Comparison of ENCODE assay signal across 3 cellular contexts in the genomic region with DNA sequence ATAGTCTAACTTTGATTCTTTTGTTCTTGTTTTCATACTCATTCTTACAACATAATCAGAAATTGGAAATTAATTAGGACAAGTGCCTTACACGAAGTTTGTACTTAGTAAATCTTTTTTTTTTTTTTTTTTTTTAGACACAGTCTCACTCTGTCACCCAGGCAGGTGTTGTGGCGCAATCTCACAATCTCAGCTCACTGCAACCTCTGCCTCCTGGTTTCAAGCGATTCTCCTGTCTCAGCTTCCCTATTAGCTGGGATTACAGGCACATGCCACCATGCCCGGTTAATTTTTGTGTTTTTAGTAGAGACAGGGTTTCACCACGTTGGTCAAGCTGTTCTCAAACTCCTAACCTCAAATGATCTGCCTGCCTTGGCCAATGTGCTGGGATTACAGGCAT.
TF ChIP-seq lines count a peak whose summit lies in the region.

No MANE protein-coding gene starts in this region.

TF ChIP-seq in IMR-90, 13 proteins besides CTCF, POLR2A, EP300 and RAD21:
- TF ChIP-seq CEBPB (IDR thresholded peaks at IDR 0.05; ENCODE audit: low read depth, low read length) (0 out of 2 replicates have a peak, but pooled peaks have one; percentile 9), RFX5 (IDR thresholded peaks at IDR 0.05; ENCODE audit: low read depth, low read length) (no peak)

TF ChIP-seq in K562, 482 proteins besides CTCF, POLR2A, EP300 and RAD21:
- TF ChIP-seq, protein P1, sequence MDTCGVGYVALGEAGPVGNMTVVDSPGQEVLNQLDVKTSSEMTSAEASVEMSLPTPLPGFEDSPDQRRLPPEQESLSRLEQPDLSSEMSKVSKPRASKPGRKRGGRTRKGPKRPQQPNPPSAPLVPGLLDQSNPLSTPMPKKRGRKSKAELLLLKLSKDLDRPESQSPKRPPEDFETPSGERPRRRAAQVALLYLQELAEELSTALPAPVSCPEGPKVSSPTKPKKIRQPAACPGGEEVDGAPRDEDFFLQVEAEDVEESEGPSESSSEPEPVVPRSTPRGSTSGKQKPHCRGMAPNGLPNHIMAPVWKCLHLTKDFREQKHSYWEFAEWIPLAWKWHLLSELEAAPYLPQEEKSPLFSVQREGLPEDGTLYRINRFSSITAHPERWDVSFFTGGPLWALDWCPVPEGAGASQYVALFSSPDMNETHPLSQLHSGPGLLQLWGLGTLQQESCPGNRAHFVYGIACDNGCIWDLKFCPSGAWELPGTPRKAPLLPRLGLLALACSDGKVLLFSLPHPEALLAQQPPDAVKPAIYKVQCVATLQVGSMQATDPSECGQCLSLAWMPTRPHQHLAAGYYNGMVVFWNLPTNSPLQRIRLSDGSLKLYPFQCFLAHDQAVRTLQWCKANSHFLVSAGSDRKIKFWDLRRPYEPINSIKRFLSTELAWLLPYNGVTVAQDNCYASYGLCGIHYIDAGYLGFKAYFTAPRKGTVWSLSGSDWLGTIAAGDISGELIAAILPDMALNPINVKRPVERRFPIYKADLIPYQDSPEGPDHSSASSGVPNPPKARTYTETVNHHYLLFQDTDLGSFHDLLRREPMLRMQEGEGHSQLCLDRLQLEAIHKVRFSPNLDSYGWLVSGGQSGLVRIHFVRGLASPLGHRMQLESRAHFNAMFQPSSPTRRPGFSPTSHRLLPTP (IDR thresholded peaks at IDR 0.05; ENCODE audit: borderline replicate concordance, extremely low read depth, insufficient read length), result no peak
- TF ChIP-seq NCOA4 (IDR thresholded peaks at IDR 0.05; ENCODE audit: partially characterized antibody) (no peak), ZNF518B (CRISPR knock-in tag; IDR thresholded peaks at IDR 0.05) (no peak), CEBPB (tag; IDR thresholded peaks at IDR 0.05) (peak; percentile 27; the same call in 1 of the 2 replicates), ZNF592 (IDR thresholded peaks at IDR 0.05) (no peak)
- TF ChIP-seq, protein P2, sequence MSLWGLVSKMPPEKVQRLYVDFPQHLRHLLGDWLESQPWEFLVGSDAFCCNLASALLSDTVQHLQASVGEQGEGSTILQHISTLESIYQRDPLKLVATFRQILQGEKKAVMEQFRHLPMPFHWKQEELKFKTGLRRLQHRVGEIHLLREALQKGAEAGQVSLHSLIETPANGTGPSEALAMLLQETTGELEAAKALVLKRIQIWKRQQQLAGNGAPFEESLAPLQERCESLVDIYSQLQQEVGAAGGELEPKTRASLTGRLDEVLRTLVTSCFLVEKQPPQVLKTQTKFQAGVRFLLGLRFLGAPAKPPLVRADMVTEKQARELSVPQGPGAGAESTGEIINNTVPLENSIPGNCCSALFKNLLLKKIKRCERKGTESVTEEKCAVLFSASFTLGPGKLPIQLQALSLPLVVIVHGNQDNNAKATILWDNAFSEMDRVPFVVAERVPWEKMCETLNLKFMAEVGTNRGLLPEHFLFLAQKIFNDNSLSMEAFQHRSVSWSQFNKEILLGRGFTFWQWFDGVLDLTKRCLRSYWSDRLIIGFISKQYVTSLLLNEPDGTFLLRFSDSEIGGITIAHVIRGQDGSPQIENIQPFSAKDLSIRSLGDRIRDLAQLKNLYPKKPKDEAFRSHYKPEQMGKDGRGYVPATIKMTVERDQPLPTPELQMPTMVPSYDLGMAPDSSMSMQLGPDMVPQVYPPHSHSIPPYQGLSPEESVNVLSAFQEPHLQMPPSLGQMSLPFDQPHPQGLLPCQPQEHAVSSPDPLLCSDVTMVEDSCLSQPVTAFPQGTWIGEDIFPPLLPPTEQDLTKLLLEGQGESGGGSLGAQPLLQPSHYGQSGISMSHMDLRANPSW (CRISPR knock-in tag; IDR thresholded peaks at IDR 0.05), result no peak

TF ChIP-seq in WTC11, 78 proteins besides CTCF, POLR2A, EP300 and RAD21:
- no peak for TF ChIP-seq FOXP1 (CRISPR knock-in tag; IDR thresholded peaks at IDR 0.05; ENCODE audit: borderline replicate concordance)
- no peak for TF ChIP-seq RELA (CRISPR knock-in tag; IDR thresholded peaks at IDR 0.05; ENCODE audit: borderline replicate concordance)
- TF ChIP-seq, protein P3, sequence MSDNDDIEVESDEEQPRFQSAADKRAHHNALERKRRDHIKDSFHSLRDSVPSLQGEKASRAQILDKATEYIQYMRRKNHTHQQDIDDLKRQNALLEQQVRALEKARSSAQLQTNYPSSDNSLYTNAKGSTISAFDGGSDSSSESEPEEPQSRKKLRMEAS (CRISPR knock-in tag; IDR thresholded peaks at IDR 0.05), result no peak
- no peak for TF ChIP-seq ZNF263 (CRISPR knock-in tag; IDR thresholded peaks at IDR 0.05; ENCODE audit: low read depth)
- TF ChIP-seq MXD4 (CRISPR knock-in tag; IDR thresholded peaks at IDR 0.05; ENCODE audit: borderline replicate concordance), result no peak
- no peak for TF ChIP-seq ESRRA (CRISPR knock-in tag; IDR thresholded peaks at IDR 0.05; ENCODE audit: borderline replicate concordance)
- TF ChIP-seq GRHL2 (CRISPR knock-in tag; IDR thresholded peaks at IDR 0.05; ENCODE audit: insufficient replicate concordance, severe bottlenecking), result no peak
- no peak for TF ChIP-seq ELF4 (CRISPR knock-in tag; IDR thresholded peaks at IDR 0.05; ENCODE audit: low read depth)
- TF ChIP-seq ZNF512 (CRISPR knock-in tag; IDR thresholded peaks at IDR 0.05; ENCODE audit: borderline replicate concordance), result no peak
- TF ChIP-seq ZNF671 (CRISPR knock-in tag; IDR thresholded peaks at IDR 0.05), result no peak
- no peak for TF ChIP-seq CREM (CRISPR knock-in tag; IDR thresholded peaks at IDR 0.05)
- TF ChIP-seq AR (CRISPR knock-in tag; IDR thresholded peaks at IDR 0.05), result no peak
- TF ChIP-seq, protein P4, sequence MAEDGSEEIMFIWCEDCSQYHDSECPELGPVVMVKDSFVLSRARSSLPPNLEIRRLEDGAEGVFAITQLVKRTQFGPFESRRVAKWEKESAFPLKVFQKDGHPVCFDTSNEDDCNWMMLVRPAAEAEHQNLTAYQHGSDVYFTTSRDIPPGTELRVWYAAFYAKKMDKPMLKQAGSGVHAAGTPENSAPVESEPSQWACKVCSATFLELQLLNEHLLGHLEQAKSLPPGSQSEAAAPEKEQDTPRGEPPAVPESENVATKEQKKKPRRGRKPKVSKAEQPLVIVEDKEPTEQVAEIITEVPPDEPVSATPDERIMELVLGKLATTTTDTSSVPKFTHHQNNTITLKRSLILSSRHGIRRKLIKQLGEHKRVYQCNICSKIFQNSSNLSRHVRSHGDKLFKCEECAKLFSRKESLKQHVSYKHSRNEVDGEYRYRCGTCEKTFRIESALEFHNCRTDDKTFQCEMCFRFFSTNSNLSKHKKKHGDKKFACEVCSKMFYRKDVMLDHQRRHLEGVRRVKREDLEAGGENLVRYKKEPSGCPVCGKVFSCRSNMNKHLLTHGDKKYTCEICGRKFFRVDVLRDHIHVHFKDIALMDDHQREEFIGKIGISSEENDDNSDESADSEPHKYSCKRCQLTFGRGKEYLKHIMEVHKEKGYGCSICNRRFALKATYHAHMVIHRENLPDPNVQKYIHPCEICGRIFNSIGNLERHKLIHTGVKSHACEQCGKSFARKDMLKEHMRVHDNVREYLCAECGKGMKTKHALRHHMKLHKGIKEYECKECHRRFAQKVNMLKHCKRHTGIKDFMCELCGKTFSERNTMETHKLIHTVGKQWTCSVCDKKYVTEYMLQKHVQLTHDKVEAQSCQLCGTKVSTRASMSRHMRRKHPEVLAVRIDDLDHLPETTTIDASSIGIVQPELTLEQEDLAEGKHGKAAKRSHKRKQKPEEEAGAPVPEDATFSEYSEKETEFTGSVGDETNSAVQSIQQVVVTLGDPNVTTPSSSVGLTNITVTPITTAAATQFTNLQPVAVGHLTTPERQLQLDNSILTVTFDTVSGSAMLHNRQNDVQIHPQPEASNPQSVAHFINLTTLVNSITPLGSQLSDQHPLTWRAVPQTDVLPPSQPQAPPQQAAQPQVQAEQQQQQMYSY (CRISPR knock-in tag; IDR thresholded peaks at IDR 0.05), result no peak
- no peak for TF ChIP-seq KAT7 (CRISPR knock-in tag; IDR thresholded peaks at IDR 0.05; ENCODE audit: borderline replicate concordance)
- TF ChIP-seq HMGXB4 (CRISPR knock-in tag; IDR thresholded peaks at IDR 0.05), result no peak
- no peak for TF ChIP-seq TEAD1 (CRISPR knock-in tag; IDR thresholded peaks at IDR 0.05)
- TF ChIP-seq NR1H2 (CRISPR knock-in tag; IDR thresholded peaks at IDR 0.05), result no peak
TF ChIP-seq in WTC11: peak in this region for 0.
